ENCODE assay signal across 8 cellular contexts in the genomic region with DNA sequence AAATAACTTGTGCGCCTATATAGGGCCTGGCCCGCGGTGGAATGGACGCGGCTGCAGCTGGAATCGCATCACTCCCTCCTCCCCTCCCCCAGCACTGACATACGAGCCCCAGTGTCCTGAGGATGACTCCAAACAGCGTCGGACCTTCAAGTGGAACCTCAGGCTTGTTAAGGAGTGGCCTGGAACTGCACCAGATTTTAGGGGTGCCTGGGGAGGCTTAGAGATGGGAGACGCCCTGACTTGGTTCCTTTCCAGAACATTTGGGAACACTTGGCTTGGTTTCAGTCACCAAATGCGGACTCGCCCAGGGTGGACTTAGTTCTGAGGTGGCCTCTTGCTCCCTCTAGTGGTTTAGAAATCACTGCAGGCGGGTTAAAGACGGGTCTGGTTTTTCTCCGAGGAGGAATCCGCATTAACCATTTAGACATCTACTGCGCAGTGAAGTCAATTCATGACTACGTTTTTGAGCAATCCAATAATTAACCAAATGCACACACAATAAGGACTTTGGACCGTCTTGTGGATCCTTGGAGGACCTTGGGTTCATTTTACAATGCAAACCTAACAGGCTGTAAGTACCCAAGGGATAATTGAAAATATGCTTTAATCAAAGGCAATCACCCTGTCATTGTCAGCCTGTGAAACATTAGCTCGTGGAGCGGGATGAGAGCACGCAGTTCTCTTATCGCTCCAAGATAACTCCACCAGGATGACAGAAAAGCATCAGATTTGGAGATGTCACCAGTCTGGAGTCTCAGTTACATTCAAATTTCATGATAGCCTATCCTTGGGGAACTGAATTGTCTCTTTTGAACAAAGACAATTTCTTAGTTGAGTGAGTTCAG. TPM values are rescaled to one million over a fixed set of nuclear protein-coding genes. Genes with fewer than 3 reads are reported as not detected.
DNase-seq lines count a peak whose midpoint lies in the region; ATAC-seq and TF ChIP-seq lines count a peak whose summit lies in the region.

No MANE protein-coding gene starts in this region.

- WGBS in gastroesophageal sphincter (ENCODE audit: low coverage in 1 of 2), 2 donors: 0 to 10% methylated on average over 5 to 15 of the region's 23 CpGs

- no peak for TF ChIP-seq POLR2A in gastroesophageal sphincter (IDR thresholded peaks at IDR 0.05)

- DNase-seq in CMK (ENCODE audit: low read depth) (peak; percentile 50), LNCaP clone FGC (ENCODE audit: low read depth) (peak; percentile 47), RPMI8226 (peak; percentile 58), ureter (ENCODE audit: low spot score) (peak; percentile 87)
- DNase-seq in activated naive CD4-positive, alpha-beta T cell treated with anti-CD3 and anti-CD28 coated beads, Interleukin-2, amount 50 U/mL, for 16 hours: peak; percentile 44

- peak; percentile 58 for ATAC-seq in GM21515 (IDR thresholded peaks at IDR 0.05; ENCODE audit: unreplicated experiment)
- peak; percentile 94 for ATAC-seq in gastroesophageal sphincter

- H3K4me1 ChIP-seq in gastroesophageal sphincter: peaks cover 0 to 12% (median 0%) of the 10 kb centered on the region in 3 donors
- H3K4me1 ChIP-seq in neuron (ENCODE audit: insufficient read depth, low read length): no peaks in the 10 kb centered on the region

- TF ChIP-seq EP300 in gastroesophageal sphincter (IDR thresholded peaks at IDR 0.05): no peak

- H3K4me3 ChIP-seq in LNCaP clone FGC (ENCODE audit: low read depth, low read length): peak overlapping the region; percentile 45
- H3K4me3 ChIP-seq in gastroesophageal sphincter: peak overlapping the region in 1 of 2 donors; percentile 41
- H3K4me3 ChIP-seq in neuron (ENCODE audit: low read length): peak overlapping the region; percentile 18

- TF ChIP-seq CTCF in LNCaP clone FGC (IDR thresholded peaks at IDR 0.05; ENCODE audit: control insufficient read depth, extremely low read depth, insufficient read depth): peak; percentile 82
- TF ChIP-seq CTCF in gastroesophageal sphincter (IDR thresholded peaks at IDR 0.05): peak; percentile 86 to 92 (median 90)

- H2AFZ ChIP-seq in neuron (ENCODE audit: low read depth, low read length): no peak overlapping the region

- H3K9me3 ChIP-seq in gastroesophageal sphincter: no peaks in the 10 kb centered on the region
- H3K9me3 ChIP-seq in neuron (ENCODE audit: low read length): no peaks in the 10 kb centered on the region

- H3K27me3 ChIP-seq in gastroesophageal sphincter: peaks cover 55% of the 10 kb centered on the region
- peaks cover 20% of the 10 kb centered on the region for H3K27me3 ChIP-seq in neuron (ENCODE audit: insufficient read depth, low read length)

- H3K36me3 ChIP-seq in gastroesophageal sphincter (no peaks in the 10 kb centered on the region), neuron (ENCODE audit: insufficient read depth, low read length) (no peaks in the 10 kb centered on the region)

- H3K27ac ChIP-seq in gastroesophageal sphincter: peak overlapping the region in 1 of 4 donors; percentile 35

RNA-seq across cellular contexts. Expression of gene PDGFRA, which starts 11.2 kb away (rescaled TPM):
- total RNA-seq in gastroesophageal sphincter (100 to 1,000 TPM in 3 of 4 donors, 10 to 100 TPM in 1; 92.2 to 164 (median 130) TPM), ureter (96.5 TPM)
